Comparison of ENCODE assay signal across 18 cellular contexts in genomic region chr1:18547460-18547859, GRCh38.
A peak's percentile ranks its signal among the peaks of the same experiment; 100 is the strongest.
DNase-seq lines count a peak whose midpoint lies in the region; ATAC-seq and TF ChIP-seq lines count a peak whose summit lies in the region.
"Had no signal": no experiment of that assay in that cellular context is flagged by ENCODE, and none has a peak within 500 bp of the region (broad histone marks: within the 10 kb centered on the region; RNA-seq: fewer than 3 reads in every experiment).

No MANE protein-coding gene starts in this region.

- DNase-seq in H7: peak; percentile 70
- no peak for DNase-seq in WTC11 (ENCODE audit: low spot score)
- DNase-seq in iPS-NIHi11 (ENCODE audit: low spot score): peak; percentile 35
- peak; percentile 5 to 44 for DNase-seq in trophoblast cell
- DNase-seq in left ventricle myocardium superior: no peak
- DNase-seq: CD4-positive, CD25-positive, alpha-beta regulatory T cell; GOT3; KBM-7; MV-4-11; NCI-H1105; NCI-H1436 treated with DMSO at 0.1 percent for 48 hours; NCI-H187 treated with DMSO at 0.1 percent for 48 hours; NCI-H526 treated with DMSO at 0.1 percent for 48 hours; SHP77 had no signal

- peaks cover 26% of the 10 kb centered on the region for H3K4me1 Mint-ChIP-seq in WTC11
- H3K4me1 Mint-ChIP-seq: CD4-positive, CD25-positive, alpha-beta regulatory T cell had no signal

- no peak overlapping the region for H3K4me2 ChIP-seq in trophoblast cell (ENCODE audit: low read length)
- H3K4me2 ChIP-seq: BLaER1 had no signal

- H2AK5ac ChIP-seq in trophoblast cell (ENCODE audit: low read length): no peak overlapping the region

- H3K79me1 ChIP-seq in trophoblast cell (ENCODE audit: low read length): no peaks in the 10 kb centered on the region

- H3K18ac ChIP-seq in trophoblast cell (ENCODE audit: low read length): no peak overlapping the region

- no peaks in the 10 kb centered on the region for H3K9me3 ChIP-seq in trophoblast cell (ENCODE audit: insufficient read depth, low read depth, low read length)
- H3K9me3 ChIP-seq: BLaER1 had no signal

- no peak overlapping the region for H2BK12ac ChIP-seq in trophoblast cell (ENCODE audit: low read length)

- H2AFZ ChIP-seq in trophoblast cell (ENCODE audit: insufficient read depth, low read length, poor library complexity): no peak overlapping the region

- WGBS in trophoblast cell (ENCODE audit: extremely low coverage, insufficient coverage, insufficient read length): no CpG with 5 or more reads among the region's 4 CpGs

- H3K4me3 ChIP-seq in H7 (ENCODE audit: insufficient read depth, low read depth, low read length) (no peak overlapping the region), trophoblast cell (ENCODE audit: low read depth, low read length) (no peak overlapping the region)
- H3K4me3 ChIP-seq: BLaER1 had no signal

- H3K23ac ChIP-seq in trophoblast cell (ENCODE audit: low read length): no peak overlapping the region

- peaks cover 8% of the 10 kb centered on the region for H3K9me3 Mint-ChIP-seq in WTC11

- H3K14ac ChIP-seq in trophoblast cell (ENCODE audit: low read length): no peak overlapping the region

- H3K36me3 ChIP-seq in H7 (replicated peaks; ENCODE audit: control insufficient read depth, insufficient read depth, low read length): no peaks in the 10 kb centered on the region
- H3K36me3 ChIP-seq in trophoblast cell (ENCODE audit: control insufficient read depth in 1 of 2, insufficient read depth in 2 of 2, low read length in 2 of 2): no peaks in the 10 kb centered on the region
- H3K36me3 ChIP-seq: BLaER1 had no signal

- H3K27me3 ChIP-seq in H7 (ENCODE audit: control insufficient read depth, insufficient read depth, low read length) (peaks cover 1% of the 10 kb centered on the region; the same call in 1 of the 2 replicates), trophoblast cell (ENCODE audit: insufficient read depth, low read length) (no peaks in the 10 kb centered on the region)
- H3K27me3 ChIP-seq: BLaER1 had no signal

- CTCF ChIA-PET in WTC11 (lab: Charles Lee): interaction anchor here (2.1 to 6.1 kb wide), 4 partner anchors 10 to 34 kb away, joined by 9 to 40 read pairs (median 21); no protein-coding TSS in a partner anchor

- H3K4ac ChIP-seq in trophoblast cell (ENCODE audit: low read depth, low read length): no peak overlapping the region

- H4K91ac ChIP-seq in trophoblast cell (ENCODE audit: low read depth, low read length): no peak overlapping the region

- no peak overlapping the region for H2BK5ac ChIP-seq in trophoblast cell (ENCODE audit: low read depth, low read length, poor library complexity)

- no peak overlapping the region for H3K27ac ChIP-seq in trophoblast cell (ENCODE audit: low read depth, low read length)
- H3K27ac ChIP-seq: BLaER1, RWPE1 had no signal

- POLR2A ChIA-PET in WTC11 (lab: Charles Lee): no interaction called here

- no peak overlapping the region for H3K4me3 Mint-ChIP-seq in WTC11
- H3K4me3 Mint-ChIP-seq: CD4-positive, CD25-positive, alpha-beta regulatory T cell had no signal

- no peak overlapping the region for H4K12ac ChIP-seq in trophoblast cell (ENCODE audit: low read depth, low read length)

- H3K79me2 ChIP-seq in trophoblast cell (ENCODE audit: control insufficient read depth, insufficient read depth, low read length, poor library complexity): no peaks in the 10 kb centered on the region

- H3K9ac ChIP-seq in trophoblast cell (ENCODE audit: low read length): no peak overlapping the region
- H3K9ac ChIP-seq: BLaER1 had no signal

- H2BK120ac ChIP-seq in trophoblast cell (ENCODE audit: insufficient read depth, low read length, poor library complexity): no peak overlapping the region

- no peak for TF ChIP-seq CTCF in WTC11 (IDR thresholded peaks at IDR 0.05)

- peaks cover 3 to 4% of the 10 kb centered on the region in 2 experiments for H3K4me1 ChIP-seq in trophoblast cell (ENCODE audit: control insufficient read depth in 1 of 2, insufficient read depth in 2 of 2, low read length in 2 of 2)

- H3K27me3 Mint-ChIP-seq in WTC11 (ENCODE audit: low read depth): peaks cover 40% of the 10 kb centered on the region

- peak overlapping the region; percentile 8; the same call in 1 of the 2 replicates for H3K27ac Mint-ChIP-seq in WTC11
- H3K27ac Mint-ChIP-seq: CD4-positive, CD25-positive, alpha-beta regulatory T cell had no signal

- H4K8ac ChIP-seq in trophoblast cell (ENCODE audit: low read depth, low read length): no peak overlapping the region

- intact Hi-C loops in left ventricle myocardium superior (cut with micrococcal nuclease): no loop called here

- peaks cover 8% of the 10 kb centered on the region for H3K36me3 Mint-ChIP-seq in WTC11
- H3K36me3 Mint-ChIP-seq: CD4-positive, CD25-positive, alpha-beta regulatory T cell had no signal

- ATAC-seq in WTC11 (peak; percentile 82), GM21447 (IDR thresholded peaks at IDR 0.05; ENCODE audit: unreplicated experiment) (no peak), left ventricle myocardium superior (no peak), GM19328 (IDR thresholded peaks at IDR 0.05; ENCODE audit: unreplicated experiment) (no peak)

TF ChIP-seq in WTC11, 78 proteins besides CTCF, POLR2A, EP300 and RAD21:
- TF ChIP-seq MAX (CRISPR knock-in tag; IDR thresholded peaks at IDR 0.05) (no peak), TEAD4 (CRISPR knock-in tag; IDR thresholded peaks at IDR 0.05) (no peak), ZBTB21 (CRISPR knock-in tag; IDR thresholded peaks at IDR 0.05; ENCODE audit: borderline replicate concordance) (no peak), NFATC4 (CRISPR knock-in tag; IDR thresholded peaks at IDR 0.05) (no peak), ZNF423 (CRISPR knock-in tag; IDR thresholded peaks at IDR 0.05) (no peak), CREM (CRISPR knock-in tag; IDR thresholded peaks at IDR 0.05) (no peak), NR3C1 (CRISPR knock-in tag; conservative IDR thresholded peaks at IDR 0.05; ENCODE audit: low read depth) (no peak), NFYB (CRISPR knock-in tag; conservative IDR thresholded peaks at IDR 0.05; ENCODE audit: low read depth) (no peak), HMGA2 (CRISPR knock-in tag; IDR thresholded peaks at IDR 0.05) (no peak), ZNF416 (CRISPR knock-in tag; IDR thresholded peaks at IDR 0.05) (no peak), ESRRA (CRISPR knock-in tag; IDR thresholded peaks at IDR 0.05; ENCODE audit: borderline replicate concordance) (no peak), ZNF425 (CRISPR knock-in tag; conservative IDR thresholded peaks at IDR 0.05) (no peak)
- TF ChIP-seq, protein P1, sequence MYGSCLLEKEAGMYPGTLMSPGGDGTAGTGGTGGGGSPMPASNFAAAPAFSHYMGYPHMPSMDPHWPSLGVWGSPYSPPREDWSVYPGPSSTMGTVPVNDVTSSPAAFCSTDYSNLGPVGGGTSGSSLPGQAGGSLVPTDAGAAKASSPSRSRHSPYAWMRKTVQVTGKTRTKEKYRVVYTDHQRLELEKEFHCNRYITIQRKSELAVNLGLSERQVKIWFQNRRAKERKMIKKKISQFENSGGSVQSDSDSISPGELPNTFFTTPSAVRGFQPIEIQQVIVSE (CRISPR knock-in tag; IDR thresholded peaks at IDR 0.05; ENCODE audit: borderline replicate concordance): no peak

Comparison
In these comparisons a context has a peak if more than half of its experiments do, and no peak if none do; other contexts are left out.
1. DNase-seq: peak in H7 (single experiment), iPS-NIHi11 (single experiment) and trophoblast cell (2 of 2); none in WTC11 (single experiment) and left ventricle myocardium superior (single experiment).